Comparison of ENCODE assay signal across 9 cellular contexts in genomic region chr7:122310119-122311021, GRCh38. TPM values are rescaled to one million over a fixed set of nuclear protein-coding genes. Genes with fewer than 3 reads are reported as not detected.
DNase-seq lines count a peak whose midpoint lies in the region; ATAC-seq, FAIRE-seq and TF ChIP-seq lines count a peak whose summit lies in the region.
"Had no signal": no experiment of that assay in that cellular context is flagged by ENCODE, and none has a peak within 500 bp of the region (broad histone marks: within the 10 kb centered on the region; RNA-seq: fewer than 3 reads in every experiment).

No MANE protein-coding gene starts in this region.

- CTCF ChIA-PET in H1 (lab: Charles Lee; ENCODE audit: partially characterized antibody), result interaction anchor here (0.6 to 3.1 kb wide), 14 partner anchors 10 to 218 kb away, joined by 3 to 11 read pairs (median 3); no protein-coding TSS in a partner anchor

- no peak overlapping the region; the same call in 1 of the 2 replicates for H2BK5ac ChIP-seq in H1 (ENCODE audit: low read depth, low read length)

- H2BK12ac ChIP-seq in H1 (ENCODE audit: low read depth, low read length), result no peak overlapping the region

- H3K36me3 Mint-ChIP-seq in nephron progenitor cell (ENCODE audit: low read depth) (no peaks in the 10 kb centered on the region), immature natural killer cell (peaks cover 0 to 10% (median 3%) of the 10 kb centered on the region in 3 donors)

- H3K4me3 ChIP-seq in AG09309 (ENCODE audit: control insufficient read depth, low read depth, low read length), result peak overlapping the region; percentile 40
- peak overlapping the region; percentile 70 to 89 (median 84) for H3K4me3 ChIP-seq in H1 (ENCODE audit: extremely low read depth in 1 of 4, insufficient read depth in 2 of 4, low read depth in 3 of 4, low read length in 4 of 4)

- H3K23ac ChIP-seq in H1 (ENCODE audit: insufficient read length), result no peak overlapping the region

- H3K27ac ChIP-seq in H1 (ENCODE audit: low read depth, low read length), result no peak overlapping the region; the same call in 1 of the 2 replicates

- H3K27me3 ChIP-seq in H1 (replicated peaks in 1 of 4; ENCODE audit: control insufficient read depth in 3 of 4, extremely low read depth in 1 of 4, insufficient read depth in 3 of 4, low read length in 3 of 4), result peaks cover 5 to 63% (median 35%) of the 10 kb centered on the region in 4 experiments

- no peak overlapping the region for H2BK15ac ChIP-seq in H1 (ENCODE audit: low read length)

- H3K79me1 ChIP-seq in H1 (ENCODE audit: low read depth, low read length), result no peaks in the 10 kb centered on the region

- H2BK20ac ChIP-seq in H1 (ENCODE audit: low read length), result 0 out of 2 replicates have a peak overlapping the region, but pooled peaks have one; percentile 35

- no peak for TF ChIP-seq CTCF in AG09309 (IDR thresholded peaks at IDR 0.05; ENCODE audit: control insufficient read depth, insufficient read depth, low read depth, low read length, missing control alignments)
- peak in 2 of 3 experiments; percentile 23 to 25; a peak in 2 of 4 replicates for TF ChIP-seq CTCF in H1 (IDR thresholded peaks at IDR 0.05; ENCODE audit: control extremely low read depth in 1 of 3, insufficient read depth in 1 of 3, low read depth in 1 of 3, low read length in 3 of 3)
- TF ChIP-seq CTCF in nephron progenitor cell (IDR thresholded peaks at IDR 0.05), result no peak
- TF ChIP-seq CTCF in GM20000 (IDR thresholded peaks at IDR 0.05; ENCODE audit: extremely low read depth, missing control alignments), result no peak

- peak in 1 of 2 experiments; percentile 49; a peak in 1 of 3 replicates for TF ChIP-seq POLR2A in H1 (IDR thresholded peaks at IDR 0.05; ENCODE audit: control extremely low read depth in 1 of 2, low read depth in 2 of 2, low read length in 2 of 2)

- H3K4ac ChIP-seq in H1 (replicated peaks; ENCODE audit: insufficient read length, low read depth, low read length), result no peak overlapping the region

- peak overlapping the region; percentile 56 for H2AFZ ChIP-seq in H1 (ENCODE audit: low read length)

- no peak overlapping the region for H3K56ac ChIP-seq in H1 (replicated peaks; ENCODE audit: insufficient read length, low read depth, low read length)

- 1% methylated on average over 60 of the region's 61 CpGs; no CpG with 5 or more reads in 1 of the 2 experiments for WGBS in H1 (ENCODE audit: extremely low coverage in 1 of 2, insufficient coverage in 1 of 2, insufficient read length in 1 of 2, insufficient replicate concordance in 2 of 2, low coverage in 1 of 2, low lambda C conversion rate in 2 of 2, missing lambda C conversion rate in 1 of 2), 2 experiments

- H3K4me1 Mint-ChIP-seq in nephron progenitor cell (peaks cover 31% of the 10 kb centered on the region), immature natural killer cell (no peaks in the 10 kb centered on the region)

- H3K14ac ChIP-seq in H1 (ENCODE audit: insufficient read length), result no peak overlapping the region

- peak overlapping the region in 3 of 4 experiments; percentile 34 to 39 (median 36); a peak in 5 of 7 replicates for H3K9ac ChIP-seq in H1 (replicated peaks in 1 of 4; ENCODE audit: extremely low read depth in 1 of 4, low read depth in 3 of 4, low read length in 3 of 4)

- peak overlapping the region; percentile 78 to 79 for H3K4me2 ChIP-seq in H1 (ENCODE audit: insufficient read depth in 1 of 2, low read depth in 2 of 2, low read length in 2 of 2)

- H3K27ac Mint-ChIP-seq in nephron progenitor cell, result no peak overlapping the region
- H3K27ac Mint-ChIP-seq in immature natural killer cell, result no peak overlapping the region

- H3K23me2 ChIP-seq in H1 (ENCODE audit: low read depth, low read length), result peaks cover 34% of the 10 kb centered on the region; the same call in 1 of the 2 replicates

- peak overlapping the region; percentile 72; the same call in 1 of the 2 replicates for H4K8ac ChIP-seq in H1 (ENCODE audit: extremely low read depth, insufficient read depth, low read length)

- H4K20me1 ChIP-seq in H1 (replicated peaks in 1 of 2; ENCODE audit: control insufficient read depth in 1 of 2, insufficient read depth in 2 of 2, low read length in 2 of 2), result no peaks in the 10 kb centered on the region

- H3K9me3 ChIP-seq in H1 (ENCODE audit: insufficient read depth in 2 of 2, low read depth in 1 of 2, low read length in 1 of 2), result no peaks in the 10 kb centered on the region

- peaks cover 9 to 26% (median 18%) of the 10 kb centered on the region in 4 experiments; a peak in 6 of 7 replicates for H3K4me1 ChIP-seq in H1 (replicated peaks in 1 of 4; ENCODE audit: control insufficient read depth in 3 of 4, insufficient read depth in 4 of 4, low read length in 3 of 4)

- no peak overlapping the region for H2BK120ac ChIP-seq in H1 (replicated peaks; ENCODE audit: low read depth, low read length)

- H3K4me3 Mint-ChIP-seq in nephron progenitor cell, result peak overlapping the region; percentile 64
- peak overlapping the region in 1 of 5 donors; percentile 10 for H3K4me3 Mint-ChIP-seq in immature natural killer cell

- POLR2A ChIA-PET in H1 (lab: Charles Lee; ENCODE audit: partially characterized antibody), result interaction anchor here (0.6 to 1.6 kb wide), 7 partner anchors 8 to 194 kb away, joined by 3 to 8 read pairs (median 4); no protein-coding TSS in a partner anchor

- ATAC-seq in HG02884 (IDR thresholded peaks at IDR 0.05; ENCODE audit: unreplicated experiment), result peak; percentile 64

- no peaks in the 10 kb centered on the region for H3K9me3 Mint-ChIP-seq in nephron progenitor cell
- peaks cover 4 to 36% (median 17%) of the 10 kb centered on the region in 6 donors for H3K9me3 Mint-ChIP-seq in immature natural killer cell

- peaks cover 0 to 8% (median 0%) of the 10 kb centered on the region in 4 experiments; a peak in 1 of 8 replicates for H3K36me3 ChIP-seq in H1 (ENCODE audit: control insufficient read depth in 2 of 4, insufficient read depth in 4 of 4, low read length in 3 of 4)

- H2AK5ac ChIP-seq in H1 (ENCODE audit: low read depth, low read length), result no peak overlapping the region

- H3K27me3 Mint-ChIP-seq in nephron progenitor cell (ENCODE audit: low read depth, poor library complexity), result peaks cover 100% of the 10 kb centered on the region
- peaks cover 19 to 24% (median 22%) of the 10 kb centered on the region in 3 donors for H3K27me3 Mint-ChIP-seq in immature natural killer cell (ENCODE audit: low read depth in 3 of 3)

- H3K79me2 ChIP-seq in H1 (ENCODE audit: control insufficient read depth in 1 of 2, insufficient read depth in 2 of 2, low read length in 2 of 2), result peaks cover 0 to 26% of the 10 kb centered on the region in 2 experiments; a peak in 3 of 4 replicates

- TF ChIP-seq EP300 in H1 (IDR thresholded peaks at IDR 0.05; ENCODE audit: borderline replicate concordance in 1 of 2, low read depth in 2 of 2, low read length in 2 of 2), result no peak

- FAIRE-seq in H1 (lab: Jason Lieb, UNC), result no peak

- no peak overlapping the region for H4K91ac ChIP-seq in H1 (replicated peaks; ENCODE audit: insufficient read length, low read length)

- DNase-seq in AG09309 (ENCODE audit: low read depth) (no peak), H1 (ENCODE audit: low read depth in 1 of 2, low spot score in 2 of 2) (peak in 1 of 2 experiments; percentile 90), nephron progenitor cell (peak; percentile 53), GM20000 (ENCODE audit: low spot score) (no peak), immature natural killer cell (no peak), middle frontal gyrus (ENCODE audit: extremely low spot score, low spot score) (no peak)
- no peak for DNase-seq in activated CD4-positive, alpha-beta T cell treated with anti-CD3 and anti-CD28 coated beads for 1 hour

- no peak overlapping the region; the same call in 1 of the 2 replicates for H3K18ac ChIP-seq in H1 (ENCODE audit: extremely low read depth, low read length)

- peak overlapping the region; percentile 27 for H4K5ac ChIP-seq in H1 (ENCODE audit: insufficient read length, low read depth, low read length)

- TF ChIP-seq RAD21 in H1 (IDR thresholded peaks at IDR 0.05 in 1 of 2, conservative IDR thresholded peaks at IDR 0.05 in 1 of 2; ENCODE audit: low read depth in 2 of 2, low read length in 2 of 2), result peak; percentile 29 to 49; a peak in 3 of 4 replicates

TF ChIP-seq in H1, 55 proteins besides CTCF, POLR2A, EP300 and RAD21 (continues in another document):
- TF ChIP-seq CREB1 (IDR thresholded peaks at IDR 0.05), result no peak
- TF ChIP-seq ATF3 (IDR thresholded peaks at IDR 0.05; ENCODE audit: insufficient read depth, low read depth, low read length), result no peak
- TF ChIP-seq ATF2 (IDR thresholded peaks at IDR 0.05; ENCODE audit: low read length), result no peak
- no peak for TF ChIP-seq RFX5 (IDR thresholded peaks at IDR 0.05; ENCODE audit: borderline replicate concordance, low read depth, low read length)
- TF ChIP-seq NANOG (IDR thresholded peaks at IDR 0.05; ENCODE audit: insufficient read depth, low read depth, low read length, poor library complexity, severe bottlenecking), result no peak
- TF ChIP-seq BACH1 (IDR thresholded peaks at IDR 0.05; ENCODE audit: low read length), result no peak
- no peak for TF ChIP-seq SIX5 (IDR thresholded peaks at IDR 0.05; ENCODE audit: low read depth, low read length)
- no peak for TF ChIP-seq TAF7 (optimal IDR thresholded peaks at IDR 0.05; ENCODE audit: borderline replicate concordance, low read depth, low read length)
- 0 out of 2 replicates have a peak, but pooled peaks have one; percentile 25 for TF ChIP-seq POLR2AphosphoS5 (IDR thresholded peaks at IDR 0.05; ENCODE audit: low read depth, low read length)

RNA-seq across cellular contexts. Expression of gene FEZF1, which starts 5.8 kb away (rescaled TPM):
- 10.6 and 12.9 TPM in 2 replicates for total RNA-seq in H1 (2021; fragmentation: NEBNext Ultra II Directional; extraction: Animal tissue kit (Norgen Biotek cat#: 25700))
- polyA plus RNA-seq in H1 (2011; rRNA removed) (12.7 and 15.7 TPM in 2 replicates), immature natural killer cell (not detected)
- 12.5 TPM for polyA plus RNA-seq in H1 (2011; cell fraction: cytosol; rRNA removed)
- 15.2 TPM for polyA plus RNA-seq in H1 (2011; cell fraction: nucleus; rRNA removed)
- 11.3 to 14.4 TPM (median 12.0 TPM) in 4 replicates for polyA plus RNA-seq in H1 (2012, experiment 1 of 2)
- 10.3 TPM for polyA plus RNA-seq in H1 (2012, experiment 2 of 2)
- 3.6 TPM for polyA plus RNA-seq in H1 (2013, experiment 1 of 2)
- polyA plus RNA-seq in H1 (2013, experiment 2 of 2), result 3.5 TPM
- 5.4 and 6.3 TPM in 2 replicates for polyA minus RNA-seq in H1 (2011; rRNA and poly(A)+ RNA removed)
- polyA minus RNA-seq in H1 (2011; cell fraction: cytosol; rRNA and poly(A)+ RNA removed), result 16.6 TPM
- 12.4 TPM for polyA minus RNA-seq in H1 (2011; cell fraction: nucleus; rRNA and poly(A)+ RNA removed)
- total RNA-seq: HT-29 had no signal

Comparison
In these comparisons a context has a peak if more than half of its experiments do, and no peak if none do; other contexts are left out.
1. CTCF ChIP-seq: peak in H1 (2 of 3); none in AG09309 (single experiment), nephron progenitor cell (single experiment) and GM20000 (single experiment).
2. RNA of gene FEZF1, which starts 5.8 kb away (polyA plus RNA-seq): 3.5 to 15.7 TPM in H1; not detected in immature natural killer cell; every median in the first group is over 4 times any median in the second.